Comparison of ENCODE assay signal across 9 cellular contexts in genomic region chr5:37840036-37840909, GRCh38. TPM values are rescaled to one million over a fixed set of nuclear protein-coding genes. Genes with fewer than 3 reads are reported as not detected.
DNase-seq lines count a peak whose midpoint lies in the region; ATAC-seq and TF ChIP-seq lines count a peak whose summit lies in the region.
"Had no signal": no experiment of that assay in that cellular context is flagged by ENCODE, and none has a peak within 500 bp of the region (broad histone marks: within the 10 kb centered on the region; RNA-seq: fewer than 3 reads in every experiment).

TSS of gene GDNF (minus strand) at chr5:37840041. CDS start at chr5:37834796, 5,245 bp downstream.

- peak within 1 kb of the TSS; percentile 89 for H3K18ac ChIP-seq in neuronal stem cell (ENCODE audit: low read length)

- no peak within 1 kb of the TSS for H2BK12ac ChIP-seq in neuronal stem cell (ENCODE audit: low read length)

- H2BK120ac ChIP-seq in neuronal stem cell (ENCODE audit: low read depth, low read length) = no peak within 1 kb of the TSS

- ATAC-seq in activated naive CD4-positive, alpha-beta T cell treated with anti-CD3 and anti-CD28 coated beads, Interleukin-2, amount 50 U/mL, for 72 hours = no peak
- no peak for ATAC-seq in HG02981 (IDR thresholded peaks at IDR 0.05; ENCODE audit: unreplicated experiment)

- H3K14ac ChIP-seq in neuronal stem cell (ENCODE audit: low read length) = no peak within 1 kb of the TSS

- H3K23ac ChIP-seq in neuronal stem cell (ENCODE audit: low read depth, low read length, poor library complexity) = peak within 1 kb of the TSS; percentile 98

- H3K4me1 Mint-ChIP-seq in activated naive CD4-positive, alpha-beta T cell treated with anti-CD3 and anti-CD28 coated beads, Interleukin-2, amount 50 U/mL, for 24 hours = peaks cover 22% of the 10 kb centered on the region

- DNase-seq in activated naive CD4-positive, alpha-beta T cell treated with anti-CD3 and anti-CD28 coated beads, Interleukin-2, amount 50 U/mL, for 72 hours (ENCODE audit: low spot score in 2 of 2) = no peak
- peak; percentile 45 for DNase-seq in SK-N-DZ (ENCODE audit: low spot score)
- DNase-seq in fibroblast of villous mesenchyme (ENCODE audit: low read depth) = peak; percentile 80
- DNase-seq in neuronal stem cell (ENCODE audit: low spot score) = no peak
- DNase-seq in medulla oblongata (ENCODE audit: extremely low spot score) = no peak
- no peak for DNase-seq in activated naive CD4-positive, alpha-beta T cell treated with Interleukin-2 at 50 U/mL for 16 hours

- peak within 1 kb of the TSS; percentile 69 for H3K4me3 ChIP-seq in fibroblast of villous mesenchyme (ENCODE audit: low read depth, low read length)
- H3K4me3 ChIP-seq in neuronal stem cell (ENCODE audit: low read length in 2 of 2) = peak within 1 kb of the TSS; percentile 34 to 73

- peaks cover 3 to 8% of the 10 kb centered on the region in 2 donors for H3K9me3 ChIP-seq in neuronal stem cell (replicated peaks in 1 of 2; ENCODE audit: control insufficient read depth in 2 of 2, insufficient read depth in 1 of 2, low read depth in 1 of 2, low read length in 2 of 2)

- H3K79me1 ChIP-seq in neuronal stem cell (ENCODE audit: low read depth, low read length) = no peaks in the 10 kb centered on the region

- no peak within 1 kb of the TSS for H2BK5ac ChIP-seq in neuronal stem cell (ENCODE audit: low read length)

- H3K36me3 Mint-ChIP-seq in activated naive CD4-positive, alpha-beta T cell treated with anti-CD3 and anti-CD28 coated beads, Interleukin-2, amount 50 U/mL, for 24 hours = no peaks in the 10 kb centered on the region
- H3K36me3 Mint-ChIP-seq in activated naive CD4-positive, alpha-beta T cell treated with anti-CD3 and anti-CD28 coated beads, Interleukin-2, amount 50 U/mL, for 72 hours = peaks cover 15 to 20% of the 10 kb centered on the region in 2 donors

- H2AFZ ChIP-seq in neuronal stem cell (ENCODE audit: low read length) = peak within 1 kb of the TSS; percentile 83

- WGBS in neuronal stem cell (ENCODE audit: extremely low coverage in 2 of 2, insufficient read length in 2 of 2, insufficient replicate concordance in 1 of 2), 2 donors = no CpG with 5 or more reads among the region's 72 CpGs

- H3K4me3 Mint-ChIP-seq in activated naive CD4-positive, alpha-beta T cell treated with anti-CD3 and anti-CD28 coated beads, Interleukin-2, amount 50 U/mL, for 24 hours = peak within 1 kb of the TSS; percentile 30

- peak within 1 kb of the TSS; percentile 74 for H3K4me2 ChIP-seq in neuronal stem cell (ENCODE audit: insufficient read depth, low read length, poor library complexity, severe bottlenecking)

- H3K9me3 Mint-ChIP-seq in activated naive CD4-positive, alpha-beta T cell treated with anti-CD3 and anti-CD28 coated beads, Interleukin-2, amount 50 U/mL, for 24 hours = no peaks in the 10 kb centered on the region
- H3K9me3 Mint-ChIP-seq in activated naive CD4-positive, alpha-beta T cell treated with anti-CD3 and anti-CD28 coated beads, Interleukin-2, amount 50 U/mL, for 72 hours = no peaks in the 10 kb centered on the region

- peaks cover 7 to 11% of the 10 kb centered on the region in 2 donors for H3K4me1 ChIP-seq in neuronal stem cell (ENCODE audit: control insufficient read depth in 2 of 2, insufficient read depth in 1 of 2, low read depth in 1 of 2, low read length in 2 of 2)

- H4K8ac ChIP-seq in neuronal stem cell (ENCODE audit: low read depth, low read length) = no peak within 1 kb of the TSS

- H3K27me3 Mint-ChIP-seq in activated naive CD4-positive, alpha-beta T cell treated with anti-CD3 and anti-CD28 coated beads, Interleukin-2, amount 50 U/mL, for 24 hours = peaks cover 53% of the 10 kb centered on the region

- peaks cover 37 to 83% (median 65%) of the 10 kb centered on the region in 3 experiments for H3K27me3 ChIP-seq in neuronal stem cell (ENCODE audit: control insufficient read depth in 3 of 3, insufficient read depth in 3 of 3, low read depth in 1 of 3, low read length in 3 of 3)

- peak within 1 kb of the TSS; percentile 41 for H2BK15ac ChIP-seq in neuronal stem cell (ENCODE audit: low read length)

- no peak for TF ChIP-seq CTCF in fibroblast of villous mesenchyme (IDR thresholded peaks at IDR 0.05; ENCODE audit: insufficient read depth, low read depth, low read length)

- H2AK5ac ChIP-seq in neuronal stem cell (ENCODE audit: low read depth, low read length) = peak within 1 kb of the TSS; percentile 49

- no peak within 1 kb of the TSS for H3K27ac ChIP-seq in neuronal stem cell (replicated peaks; ENCODE audit: low read length)

- peak within 1 kb of the TSS; percentile 51 for H3K9ac ChIP-seq in neuronal stem cell (ENCODE audit: low read depth, low read length, poor library complexity)

- no peak within 1 kb of the TSS for H3K4ac ChIP-seq in neuronal stem cell (ENCODE audit: low read length)

- no peak within 1 kb of the TSS for H4K91ac ChIP-seq in neuronal stem cell (ENCODE audit: low read depth, low read length, poor library complexity)

- H3K27ac Mint-ChIP-seq in activated naive CD4-positive, alpha-beta T cell treated with anti-CD3 and anti-CD28 coated beads, Interleukin-2, amount 50 U/mL, for 24 hours = no peak within 1 kb of the TSS
- H3K27ac Mint-ChIP-seq in activated naive CD4-positive, alpha-beta T cell treated with anti-CD3 and anti-CD28 coated beads, Interleukin-2, amount 50 U/mL, for 72 hours = no peak within 1 kb of the TSS

- no peaks in the 10 kb centered on the region for H3K36me3 ChIP-seq in neuronal stem cell (replicated peaks in 1 of 2; ENCODE audit: control insufficient read depth in 2 of 2, insufficient read depth in 2 of 2, low read length in 2 of 2)

RNA-seq across cellular contexts. Expression of gene GDNF, which starts in this region (rescaled TPM):
- total RNA-seq in activated naive CD4-positive, alpha-beta T cell treated with anti-CD3 and anti-CD28 coated beads, Interleukin-2, amount 50 U/mL, for 72 hours = not detected
- polyA plus RNA-seq in SK-N-DZ (2014; cell fraction: cytosol; rRNA removed) = not detected in 2 replicates
- polyA plus RNA-seq in SK-N-DZ (2014; cell fraction: nucleus; rRNA removed) = not detected in 2 replicates
- 0.43 and 1.6 TPM in 2 replicates for total RNA-seq in fibroblast of villous mesenchyme
- 0.15 TPM for polyA plus RNA-seq in neuronal stem cell (2013, experiment 1 of 2)
- polyA plus RNA-seq in neuronal stem cell (2013, experiment 2 of 2) = 0.12 TPM
- total RNA-seq: dermis microvascular lymphatic vessel endothelial cell had no signal

Comparison
In these comparisons a context has a peak if more than half of its experiments do, and no peak if none do; other contexts are left out.
1. DNase-seq: peak in SK-N-DZ (single experiment) and fibroblast of villous mesenchyme (single experiment); none in activated naive CD4-positive, alpha-beta T cell treated with anti-CD3 and anti-CD28 coated beads, Interleukin-2, amount 50 U/mL, for 72 hours (0 of 2), neuronal stem cell (single experiment), medulla oblongata (single experiment) and activated naive CD4-positive, alpha-beta T cell treated with Interleukin-2 at 50 U/mL for 16 hours (single experiment).